8 cellular contexts compared by ENCODE assay signal in the genomic region with DNA sequence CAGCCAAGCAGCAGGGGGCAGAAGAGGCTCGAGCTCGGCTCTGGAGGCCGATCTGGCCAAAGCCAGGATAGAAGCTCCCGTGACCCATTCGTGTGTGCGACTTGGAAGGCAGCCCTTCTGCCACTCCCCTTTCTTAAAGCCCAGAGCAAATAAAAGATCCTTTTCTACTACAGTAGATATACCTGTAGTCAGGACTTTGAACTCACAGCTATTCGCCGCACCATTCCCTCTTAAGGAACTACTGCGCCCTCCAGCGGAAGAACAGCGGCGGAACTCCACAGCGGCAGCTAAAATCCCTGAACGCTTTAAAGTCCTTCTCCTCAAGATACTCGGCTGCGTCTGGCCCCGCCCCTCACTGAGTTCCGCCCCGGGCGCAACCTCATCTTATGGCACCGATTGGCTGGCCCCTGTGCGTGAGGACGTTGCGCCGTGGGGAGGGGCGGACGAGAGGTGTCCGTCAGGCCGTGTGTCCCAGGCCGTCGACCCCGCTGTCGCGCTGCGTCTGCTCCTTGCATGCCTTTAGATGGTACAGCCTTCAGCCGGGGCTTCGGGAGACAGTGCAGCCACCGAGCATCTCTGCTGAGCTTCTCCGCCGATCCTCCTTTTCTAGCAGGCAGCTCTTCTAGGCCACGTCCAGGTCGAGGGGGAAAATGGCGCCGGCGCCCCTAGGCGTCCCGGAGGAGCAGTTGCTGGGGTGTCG. TPM values are rescaled to one million over a fixed set of nuclear protein-coding genes. Genes with fewer than 3 reads are reported as not detected.
DNase-seq lines count a peak whose midpoint lies in the region; ATAC-seq and TF ChIP-seq lines count a peak whose summit lies in the region.

A gene with protein sequence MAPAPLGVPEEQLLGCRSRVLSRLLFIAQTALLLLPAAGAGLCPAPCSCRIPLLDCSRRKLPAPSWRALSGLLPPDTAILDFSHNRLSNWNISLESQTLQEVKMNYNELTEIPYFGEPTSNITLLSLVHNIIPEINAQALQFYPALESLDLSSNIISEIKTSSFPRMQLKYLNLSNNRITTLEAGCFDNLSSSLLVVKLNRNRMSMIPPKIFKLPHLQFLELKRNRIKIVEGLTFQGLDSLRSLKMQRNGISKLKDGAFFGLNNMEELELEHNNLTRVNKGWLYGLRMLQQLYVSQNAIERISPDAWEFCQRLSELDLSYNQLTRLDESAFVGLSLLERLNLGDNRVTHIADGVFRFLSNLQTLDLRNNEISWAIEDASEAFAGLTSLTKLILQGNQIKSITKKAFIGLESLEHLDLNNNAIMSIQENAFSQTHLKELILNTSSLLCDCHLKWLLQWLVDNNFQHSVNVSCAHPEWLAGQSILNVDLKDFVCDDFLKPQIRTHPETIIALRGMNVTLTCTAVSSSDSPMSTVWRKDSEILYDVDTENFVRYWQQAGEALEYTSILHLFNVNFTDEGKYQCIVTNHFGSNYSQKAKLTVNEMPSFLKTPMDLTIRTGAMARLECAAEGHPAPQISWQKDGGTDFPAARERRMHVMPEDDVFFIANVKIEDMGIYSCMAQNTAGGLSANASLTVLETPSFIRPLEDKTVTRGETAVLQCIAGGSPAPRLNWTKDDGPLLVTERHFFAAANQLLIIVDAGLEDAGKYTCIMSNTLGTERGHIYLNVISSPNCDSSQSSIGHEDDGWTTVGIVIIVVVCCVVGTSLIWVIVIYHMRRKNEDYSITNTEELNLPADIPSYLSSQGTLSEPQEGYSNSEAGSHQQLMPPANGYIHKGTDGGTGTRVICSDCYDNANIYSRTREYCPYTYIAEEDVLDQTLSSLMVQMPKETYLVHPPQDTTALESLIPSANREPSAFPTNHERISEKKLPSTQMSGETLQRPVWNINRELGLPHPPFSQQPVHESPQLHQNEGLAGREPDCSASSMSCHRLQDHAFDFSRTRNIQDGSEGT (plus strand): TSS at position 442 of the 700 bp plus-strand sequence. CDS start 209 bp downstream, at position 651.

- H3K27me3 Mint-ChIP-seq in WTC11 (ENCODE audit: low read depth), result no peaks in the 10 kb centered on the region

- TF ChIP-seq POLR2A in GM18951 (IDR thresholded peaks at IDR 0.05; ENCODE audit: extremely low read depth, insufficient read depth, insufficient read length) (peak; percentile 97), spleen (IDR thresholded peaks at IDR 0.05) (peak in 2 of 3 donors; percentile 7 to 60)

- ATAC-seq in HG03196 (IDR thresholded peaks at IDR 0.05; ENCODE audit: unreplicated experiment) (peak; percentile 98), WTC11 (peak; percentile 96)

- intact Hi-C loops in spleen (cut with DNase I; ENCODE audit: low total_unique reads), result loop anchor here (10.0 kb wide), 1 partner anchor 198 kb away; no protein-coding TSS in a partner anchor

- H3K4me3 ChIP-seq in spleen, result peak within 1 kb of the TSS; percentile 68 to 91 (median 84)

- H3K27ac ChIP-seq in spleen, result peak within 1 kb of the TSS; percentile 87 to 93 (median 91)

- in situ Hi-C loops in GM18951 (cut with MboI; ENCODE audit: low sequenced_read_pairs, unreplicated experiment), result no loop called here

- H3K27ac Mint-ChIP-seq in WTC11, result peak within 1 kb of the TSS; percentile 97

- H3K36me3 Mint-ChIP-seq in WTC11, result peaks cover 12% of the 10 kb centered on the region

- H3K27me3 ChIP-seq in spleen (replicated peaks in 1 of 7), result no peaks in the 10 kb centered on the region

- CTCF ChIA-PET in WTC11 (lab: Charles Lee), result interaction anchor here (0.5 to 3.6 kb wide), 93 partner anchors 10 to 1072 kb away, joined by 3 to 149 read pairs (median 5); partner anchors contain the start of genes MOV10, PPM1J and SLC16A1

- DNase-seq in AG09319 (ENCODE audit: extremely low read depth, low read depth) (peak; percentile 94), NCI-H226 (peak; percentile 98), WTC11 (ENCODE audit: low spot score) (peak; percentile 100), inferior parietal cortex (ENCODE audit: extremely low spot score) (peak; percentile 97), spleen (peak; percentile 99)
- peak; percentile 95 for DNase-seq in central memory CD4-positive, alpha-beta T cell

- 0 to 1% (median 0%) methylated on average over 17 to 48 of the region's 48 CpGs for WGBS in spleen, 5 donors

- TF ChIP-seq CTCF in AG09319 (IDR thresholded peaks at IDR 0.05; ENCODE audit: low read depth, low read length) (peak; percentile 77), WTC11 (IDR thresholded peaks at IDR 0.05) (peak; percentile 75), spleen (IDR thresholded peaks at IDR 0.05 in 8 of 11, conservative IDR thresholded peaks at IDR 0.05 in 3 of 11) (peak; percentile 79 to 95 (median 90))

- peak within 1 kb of the TSS; percentile 98 for H3K4me3 Mint-ChIP-seq in WTC11

- peaks cover 31% of the 10 kb centered on the region for H3K4me1 Mint-ChIP-seq in WTC11

- peaks cover 0 to 14% (median 8%) of the 10 kb centered on the region in 6 donors for H3K36me3 ChIP-seq in spleen

- POLR2A ChIA-PET in WTC11 (lab: Charles Lee), result interaction anchor here (0.6 to 1.8 kb wide), 14 partner anchors 16 to 356 kb away, joined by 3 to 36 read pairs (median 4); no protein-coding TSS in a partner anchor

- no peaks in the 10 kb centered on the region for H3K9me3 ChIP-seq in spleen

- H3K9me3 Mint-ChIP-seq in WTC11, result peaks cover 5% of the 10 kb centered on the region

- H3K4me1 ChIP-seq in spleen, result peaks cover 14 to 52% (median 38%) of the 10 kb centered on the region in 6 donors

TF ChIP-seq in WTC11, 78 proteins besides CTCF, POLR2A, EP300 and RAD21 (continues in another document):
- peak; percentile 85; the same call in 1 of the 2 replicates for TF ChIP-seq FOXK1 (CRISPR knock-in tag; IDR thresholded peaks at IDR 0.05)
- TF ChIP-seq, protein P1, sequence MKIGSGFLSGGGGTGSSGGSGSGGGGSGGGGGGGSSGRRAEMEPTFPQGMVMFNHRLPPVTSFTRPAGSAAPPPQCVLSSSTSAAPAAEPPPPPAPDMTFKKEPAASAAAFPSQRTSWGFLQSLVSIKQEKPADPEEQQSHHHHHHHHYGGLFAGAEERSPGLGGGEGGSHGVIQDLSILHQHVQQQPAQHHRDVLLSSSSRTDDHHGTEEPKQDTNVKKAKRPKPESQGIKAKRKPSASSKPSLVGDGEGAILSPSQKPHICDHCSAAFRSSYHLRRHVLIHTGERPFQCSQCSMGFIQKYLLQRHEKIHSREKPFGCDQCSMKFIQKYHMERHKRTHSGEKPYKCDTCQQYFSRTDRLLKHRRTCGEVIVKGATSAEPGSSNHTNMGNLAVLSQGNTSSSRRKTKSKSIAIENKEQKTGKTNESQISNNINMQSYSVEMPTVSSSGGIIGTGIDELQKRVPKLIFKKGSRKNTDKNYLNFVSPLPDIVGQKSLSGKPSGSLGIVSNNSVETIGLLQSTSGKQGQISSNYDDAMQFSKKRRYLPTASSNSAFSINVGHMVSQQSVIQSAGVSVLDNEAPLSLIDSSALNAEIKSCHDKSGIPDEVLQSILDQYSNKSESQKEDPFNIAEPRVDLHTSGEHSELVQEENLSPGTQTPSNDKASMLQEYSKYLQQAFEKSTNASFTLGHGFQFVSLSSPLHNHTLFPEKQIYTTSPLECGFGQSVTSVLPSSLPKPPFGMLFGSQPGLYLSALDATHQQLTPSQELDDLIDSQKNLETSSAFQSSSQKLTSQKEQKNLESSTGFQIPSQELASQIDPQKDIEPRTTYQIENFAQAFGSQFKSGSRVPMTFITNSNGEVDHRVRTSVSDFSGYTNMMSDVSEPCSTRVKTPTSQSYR (CRISPR knock-in tag; IDR thresholded peaks at IDR 0.05), result no peak
- peak; percentile 42; the same call in 1 of the 2 replicates for TF ChIP-seq FOXP4 (CRISPR knock-in tag; IDR thresholded peaks at IDR 0.05)
- TF ChIP-seq NFYB (CRISPR knock-in tag; conservative IDR thresholded peaks at IDR 0.05; ENCODE audit: low read depth), result peak; percentile 80
- TF ChIP-seq, protein P2, sequence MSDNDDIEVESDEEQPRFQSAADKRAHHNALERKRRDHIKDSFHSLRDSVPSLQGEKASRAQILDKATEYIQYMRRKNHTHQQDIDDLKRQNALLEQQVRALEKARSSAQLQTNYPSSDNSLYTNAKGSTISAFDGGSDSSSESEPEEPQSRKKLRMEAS (CRISPR knock-in tag; IDR thresholded peaks at IDR 0.05), result peak; percentile 84
- TF ChIP-seq FOXP1 (CRISPR knock-in tag; IDR thresholded peaks at IDR 0.05; ENCODE audit: borderline replicate concordance), result peak; percentile 54; the same call in 1 of the 2 replicates
- TF ChIP-seq GRHL2 (CRISPR knock-in tag; IDR thresholded peaks at IDR 0.05; ENCODE audit: insufficient replicate concordance, severe bottlenecking), result no peak
- TF ChIP-seq HMGXB4 (CRISPR knock-in tag; IDR thresholded peaks at IDR 0.05), result peak; percentile 75; the same call in 1 of the 2 replicates
- 0 out of 2 replicates have a peak, but pooled peaks have one; percentile 39 for TF ChIP-seq GABPB1 (CRISPR knock-in tag; IDR thresholded peaks at IDR 0.05)
- TF ChIP-seq ETV6 (CRISPR knock-in tag; IDR thresholded peaks at IDR 0.05), result 0 out of 2 replicates have a peak, but pooled peaks have one; percentile 20

RNA-seq across cellular contexts. Expression of the gene that starts here (rescaled TPM):
- total RNA-seq in WTC11 (2021) (22.5 to 23.5 TPM (median 22.9 TPM) in 3 replicates), spleen (10 to 100 TPM; 20.7 to 68.7 (median 23.7) TPM)
- 1 to 10 TPM; 3.4 to 5.5 (median 4.3) TPM for polyA plus RNA-seq in spleen

Comparison
In these comparisons a context has a peak if more than half of its experiments do, and no peak if none do; other contexts are left out.
1. Peak in every context shown above with its lines: DNase-seq, ATAC-seq, H3K4me3 ChIP-seq and H3K27ac ChIP-seq.